In the genomic region with DNA sequence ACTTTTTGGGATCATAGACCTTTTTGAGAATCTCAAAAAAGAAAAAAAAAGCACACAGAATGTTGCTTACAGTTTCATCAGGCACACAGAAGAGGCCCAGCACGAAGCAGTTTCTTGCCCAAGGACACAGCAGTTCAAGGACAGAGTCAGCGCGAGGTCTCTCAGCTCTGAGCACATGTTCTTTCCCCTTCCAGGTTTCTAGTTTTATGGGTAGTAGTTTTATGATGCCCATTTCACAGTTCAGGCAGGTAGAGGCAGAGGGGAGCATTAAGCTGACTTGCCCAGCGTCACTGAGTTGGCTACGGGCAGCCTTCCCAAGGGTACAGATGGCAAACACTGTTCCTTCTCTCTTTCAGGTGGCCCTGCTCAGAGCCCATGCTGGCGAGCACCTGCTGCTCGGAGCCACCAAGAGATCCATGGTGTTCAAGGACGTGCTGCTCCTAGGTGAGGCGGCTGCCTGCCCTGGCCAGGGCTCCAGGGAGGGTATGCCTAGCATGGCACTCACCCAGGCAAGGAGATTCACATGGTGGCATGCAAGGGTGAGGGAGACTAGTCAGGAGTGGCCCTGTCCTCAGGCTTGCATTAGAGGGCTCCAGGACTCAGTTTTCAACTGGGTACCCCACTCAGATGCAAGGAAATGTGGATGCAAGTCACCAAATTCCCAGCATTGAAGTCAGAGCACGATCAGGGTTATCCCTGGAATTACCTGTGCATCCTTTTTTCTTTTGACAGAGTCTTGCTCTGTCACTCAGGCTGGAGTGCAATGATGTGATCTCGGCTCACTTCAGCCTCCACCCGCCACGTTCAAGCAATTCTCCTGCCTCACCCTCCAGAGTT, we compare ENCODE assay signal across 1 cellular context.
TF ChIP-seq lines count a peak whose summit lies in the region.

No MANE protein-coding gene starts in this region.

TF ChIP-seq in HepG2, 621 proteins besides CTCF, POLR2A, EP300 and RAD21 (continued from another document and continues in another):
- TF ChIP-seq PATZ1 (CRISPR knock-in tag; IDR thresholded peaks at IDR 0.05): no peak; the same call in 1 of the 2 replicates
- no peak for TF ChIP-seq DR1 (CRISPR knock-in tag; IDR thresholded peaks at IDR 0.05)
- TF ChIP-seq ZNF781 (CRISPR knock-in tag; IDR thresholded peaks at IDR 0.05; ENCODE audit: borderline replicate concordance, not compliant biosample characterization): peak; percentile 49
- 0 out of 2 replicates have a peak, but pooled peaks have one; percentile 74 for TF ChIP-seq ZNF138 (CRISPR knock-in tag; IDR thresholded peaks at IDR 0.05; ENCODE audit: low read depth)
- TF ChIP-seq KLF15 (CRISPR knock-in tag; IDR thresholded peaks at IDR 0.05; ENCODE audit: borderline replicate concordance): no peak
- 0 out of 2 replicates have a peak, but pooled peaks have one; percentile 33 for TF ChIP-seq ZNF33A (CRISPR knock-in tag; IDR thresholded peaks at IDR 0.05; ENCODE audit: borderline replicate concordance)
- TF ChIP-seq MZF1 (CRISPR knock-in tag; IDR thresholded peaks at IDR 0.05; ENCODE audit: borderline replicate concordance): no peak
- no peak for TF ChIP-seq MTERF4 (CRISPR knock-in tag; IDR thresholded peaks at IDR 0.05)
- peak; percentile 83; the same call in 1 of the 2 replicates for TF ChIP-seq ZNF264 (CRISPR knock-in tag; IDR thresholded peaks at IDR 0.05)
- no peak for TF ChIP-seq ZBTB21 (CRISPR knock-in tag; IDR thresholded peaks at IDR 0.05)
- TF ChIP-seq, protein P1, sequence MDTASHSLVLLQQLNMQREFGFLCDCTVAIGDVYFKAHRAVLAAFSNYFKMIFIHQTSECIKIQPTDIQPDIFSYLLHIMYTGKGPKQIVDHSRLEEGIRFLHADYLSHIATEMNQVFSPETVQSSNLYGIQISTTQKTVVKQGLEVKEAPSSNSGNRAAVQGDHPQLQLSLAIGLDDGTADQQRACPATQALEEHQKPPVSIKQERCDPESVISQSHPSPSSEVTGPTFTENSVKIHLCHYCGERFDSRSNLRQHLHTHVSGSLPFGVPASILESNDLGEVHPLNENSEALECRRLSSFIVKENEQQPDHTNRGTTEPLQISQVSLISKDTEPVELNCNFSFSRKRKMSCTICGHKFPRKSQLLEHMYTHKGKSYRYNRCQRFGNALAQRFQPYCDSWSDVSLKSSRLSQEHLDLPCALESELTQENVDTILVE (CRISPR knock-in tag; IDR thresholded peaks at IDR 0.05): peak; percentile 64; the same call in 1 of the 2 replicates
- peak; percentile 71 for TF ChIP-seq FOXA3 (CRISPR knock-in tag; IDR thresholded peaks at IDR 0.05)
- peak; percentile 97 for TF ChIP-seq ZNF891 (CRISPR knock-in tag; IDR thresholded peaks at IDR 0.05)
- TF ChIP-seq ZSCAN12 (CRISPR knock-in tag; IDR thresholded peaks at IDR 0.05): no peak
- TF ChIP-seq SMARCC2 (IDR thresholded peaks at IDR 0.05): no peak
- TF ChIP-seq, protein P2, sequence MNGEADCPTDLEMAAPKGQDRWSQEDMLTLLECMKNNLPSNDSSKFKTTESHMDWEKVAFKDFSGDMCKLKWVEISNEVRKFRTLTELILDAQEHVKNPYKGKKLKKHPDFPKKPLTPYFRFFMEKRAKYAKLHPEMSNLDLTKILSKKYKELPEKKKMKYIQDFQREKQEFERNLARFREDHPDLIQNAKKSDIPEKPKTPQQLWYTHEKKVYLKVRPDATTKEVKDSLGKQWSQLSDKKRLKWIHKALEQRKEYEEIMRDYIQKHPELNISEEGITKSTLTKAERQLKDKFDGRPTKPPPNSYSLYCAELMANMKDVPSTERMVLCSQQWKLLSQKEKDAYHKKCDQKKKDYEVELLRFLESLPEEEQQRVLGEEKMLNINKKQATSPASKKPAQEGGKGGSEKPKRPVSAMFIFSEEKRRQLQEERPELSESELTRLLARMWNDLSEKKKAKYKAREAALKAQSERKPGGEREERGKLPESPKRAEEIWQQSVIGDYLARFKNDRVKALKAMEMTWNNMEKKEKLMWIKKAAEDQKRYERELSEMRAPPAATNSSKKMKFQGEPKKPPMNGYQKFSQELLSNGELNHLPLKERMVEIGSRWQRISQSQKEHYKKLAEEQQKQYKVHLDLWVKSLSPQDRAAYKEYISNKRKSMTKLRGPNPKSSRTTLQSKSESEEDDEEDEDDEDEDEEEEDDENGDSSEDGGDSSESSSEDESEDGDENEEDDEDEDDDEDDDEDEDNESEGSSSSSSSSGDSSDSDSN (CRISPR knock-in tag; IDR thresholded peaks at IDR 0.05): no peak; the same call in 1 of the 2 replicates
- peak; percentile 82; the same call in 1 of the 2 replicates for TF ChIP-seq ZSCAN21 (CRISPR knock-in tag; IDR thresholded peaks at IDR 0.05; ENCODE audit: borderline replicate concordance)
- no peak for TF ChIP-seq MBD4 (IDR thresholded peaks at IDR 0.05; ENCODE audit: borderline replicate concordance, low read length)
- peak; percentile 4 for TF ChIP-seq MED8 (CRISPR knock-in tag; IDR thresholded peaks at IDR 0.05; ENCODE audit: insufficient replicate concordance)
- TF ChIP-seq, protein P3, sequence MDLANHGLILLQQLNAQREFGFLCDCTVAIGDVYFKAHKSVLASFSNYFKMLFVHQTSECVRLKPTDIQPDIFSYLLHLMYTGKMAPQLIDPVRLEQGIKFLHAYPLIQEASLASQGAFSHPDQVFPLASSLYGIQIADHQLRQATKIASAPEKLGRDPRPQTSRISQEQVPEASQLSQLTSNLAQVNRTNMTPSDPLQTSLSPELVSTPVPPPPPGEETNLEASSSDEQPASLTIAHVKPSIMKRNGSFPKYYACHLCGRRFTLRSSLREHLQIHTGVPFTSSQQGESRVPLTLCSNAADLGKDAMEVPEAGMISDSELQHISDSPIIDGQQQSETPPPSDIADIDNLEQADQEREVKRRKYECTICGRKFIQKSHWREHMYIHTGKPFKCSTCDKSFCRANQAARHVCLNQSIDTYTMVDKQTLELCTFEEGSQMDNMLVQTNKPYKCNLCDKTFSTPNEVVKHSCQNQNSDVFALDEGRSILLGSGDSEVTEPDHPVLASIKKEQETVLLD (CRISPR knock-in tag; IDR thresholded peaks at IDR 0.05; ENCODE audit: low read depth): no peak
- TF ChIP-seq HNF4G (IDR thresholded peaks at IDR 0.05; ENCODE audit: borderline replicate concordance, low read depth, low read length): peak; percentile 10; the same call in 1 of the 2 replicates
- TF ChIP-seq HNF4G (CRISPR knock-in tag; IDR thresholded peaks at IDR 0.05; ENCODE audit: borderline replicate concordance, low read depth): 0 out of 2 replicates have a peak, but pooled peaks have one; percentile 31
- TF ChIP-seq ETV6 (CRISPR knock-in tag; conservative IDR thresholded peaks at IDR 0.05): no peak
- TF ChIP-seq SAP130 (CRISPR knock-in tag; IDR thresholded peaks at IDR 0.05; ENCODE audit: low read depth): peak; percentile 28; the same call in 1 of the 2 replicates
- TF ChIP-seq, protein P4, sequence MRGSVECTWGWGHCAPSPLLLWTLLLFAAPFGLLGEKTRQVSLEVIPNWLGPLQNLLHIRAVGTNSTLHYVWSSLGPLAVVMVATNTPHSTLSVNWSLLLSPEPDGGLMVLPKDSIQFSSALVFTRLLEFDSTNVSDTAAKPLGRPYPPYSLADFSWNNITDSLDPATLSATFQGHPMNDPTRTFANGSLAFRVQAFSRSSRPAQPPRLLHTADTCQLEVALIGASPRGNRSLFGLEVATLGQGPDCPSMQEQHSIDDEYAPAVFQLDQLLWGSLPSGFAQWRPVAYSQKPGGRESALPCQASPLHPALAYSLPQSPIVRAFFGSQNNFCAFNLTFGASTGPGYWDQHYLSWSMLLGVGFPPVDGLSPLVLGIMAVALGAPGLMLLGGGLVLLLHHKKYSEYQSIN (CRISPR knock-in tag; IDR thresholded peaks at IDR 0.05; ENCODE audit: borderline replicate concordance): no peak
- peak; percentile 82 for TF ChIP-seq HNF4A (CRISPR knock-in tag; IDR thresholded peaks at IDR 0.05)
- TF ChIP-seq XRCC5 (optimal IDR thresholded peaks at IDR 0.05; ENCODE audit: low read length): no peak
- TF ChIP-seq ZFP36 (IDR thresholded peaks at IDR 0.05; ENCODE audit: borderline replicate concordance, low read depth, low read length, partially characterized antibody): no peak
- TF ChIP-seq HDAC1 (CRISPR knock-in tag; IDR thresholded peaks at IDR 0.05): peak; percentile 79
- TF ChIP-seq IRF2 (CRISPR knock-in tag; IDR thresholded peaks at IDR 0.05): peak; percentile 46; the same call in 1 of the 2 replicates
- no peak for TF ChIP-seq SP140L (CRISPR knock-in tag; IDR thresholded peaks at IDR 0.05; ENCODE audit: borderline replicate concordance)
- TF ChIP-seq EEA1 (CRISPR knock-in tag; IDR thresholded peaks at IDR 0.05; ENCODE audit: borderline replicate concordance): peak; percentile 90
- TF ChIP-seq ZIK1 (CRISPR knock-in tag; IDR thresholded peaks at IDR 0.05; ENCODE audit: borderline replicate concordance, low read depth): 0 out of 2 replicates have a peak, but pooled peaks have one; percentile 18
- TF ChIP-seq ZNF234 (CRISPR knock-in tag; conservative IDR thresholded peaks at IDR 0.05): 0 out of 2 replicates have a peak, but pooled peaks have one; percentile 57
- TF ChIP-seq AHDC1 (CRISPR knock-in tag; IDR thresholded peaks at IDR 0.05; ENCODE audit: borderline replicate concordance): peak; percentile 38; the same call in 1 of the 2 replicates
- peak; percentile 25; the same call in 1 of the 2 replicates for TF ChIP-seq ZBTB20 (CRISPR knock-in tag; IDR thresholded peaks at IDR 0.05; ENCODE audit: borderline replicate concordance, low read depth)
- peak; percentile 80; the same call in 1 of the 2 replicates for TF ChIP-seq ESRRA (CRISPR knock-in tag; IDR thresholded peaks at IDR 0.05; ENCODE audit: low read depth)
- TF ChIP-seq ZNF788 (CRISPR knock-in tag; IDR thresholded peaks at IDR 0.05; ENCODE audit: borderline replicate concordance): peak; percentile 81
- 0 out of 2 replicates have a peak, but pooled peaks have one; percentile 29 for TF ChIP-seq DMAP1 (CRISPR knock-in tag; IDR thresholded peaks at IDR 0.05)
- TF ChIP-seq RORA (CRISPR knock-in tag; IDR thresholded peaks at IDR 0.05): no peak
- peak; percentile 52; the same call in 1 of the 2 replicates for TF ChIP-seq ZNF121 (CRISPR knock-in tag; IDR thresholded peaks at IDR 0.05)
- no peak for TF ChIP-seq ZZZ3 (CRISPR knock-in tag; IDR thresholded peaks at IDR 0.05; ENCODE audit: borderline replicate concordance)
- TF ChIP-seq GLI4 (CRISPR knock-in tag; IDR thresholded peaks at IDR 0.05; ENCODE audit: borderline replicate concordance): 0 out of 2 replicates have a peak, but pooled peaks have one; percentile 4
- 0 out of 2 replicates have a peak, but pooled peaks have one; percentile 57 for TF ChIP-seq ZNF552 (CRISPR knock-in tag; IDR thresholded peaks at IDR 0.05; ENCODE audit: borderline replicate concordance)
- TF ChIP-seq MTF1 (CRISPR knock-in tag; IDR thresholded peaks at IDR 0.05): no peak
- TF ChIP-seq SP5 (CRISPR knock-in tag; IDR thresholded peaks at IDR 0.05; ENCODE audit: borderline replicate concordance, low read depth): no peak
- peak; percentile 75; the same call in 1 of the 2 replicates for TF ChIP-seq HDAC2 (CRISPR knock-in tag; IDR thresholded peaks at IDR 0.05)
- no peak for TF ChIP-seq STAT5B (CRISPR knock-in tag; IDR thresholded peaks at IDR 0.05)
- TF ChIP-seq ZBTB8A (CRISPR knock-in tag; IDR thresholded peaks at IDR 0.05; ENCODE audit: borderline replicate concordance, low read depth): peak; percentile 37; the same call in 1 of the 2 replicates
